Comparison of ENCODE assay signal across 8 cellular contexts in genomic region chr9:27572918-27573698, GRCh38. TPM values are rescaled to one million over a fixed set of nuclear protein-coding genes. Genes with fewer than 3 reads are reported as not detected.
A peak's percentile ranks its signal among the peaks of the same experiment; 100 is the strongest.
DNase-seq lines count a peak whose midpoint lies in the region; ATAC-seq and TF ChIP-seq lines count a peak whose summit lies in the region.

A gene with protein sequence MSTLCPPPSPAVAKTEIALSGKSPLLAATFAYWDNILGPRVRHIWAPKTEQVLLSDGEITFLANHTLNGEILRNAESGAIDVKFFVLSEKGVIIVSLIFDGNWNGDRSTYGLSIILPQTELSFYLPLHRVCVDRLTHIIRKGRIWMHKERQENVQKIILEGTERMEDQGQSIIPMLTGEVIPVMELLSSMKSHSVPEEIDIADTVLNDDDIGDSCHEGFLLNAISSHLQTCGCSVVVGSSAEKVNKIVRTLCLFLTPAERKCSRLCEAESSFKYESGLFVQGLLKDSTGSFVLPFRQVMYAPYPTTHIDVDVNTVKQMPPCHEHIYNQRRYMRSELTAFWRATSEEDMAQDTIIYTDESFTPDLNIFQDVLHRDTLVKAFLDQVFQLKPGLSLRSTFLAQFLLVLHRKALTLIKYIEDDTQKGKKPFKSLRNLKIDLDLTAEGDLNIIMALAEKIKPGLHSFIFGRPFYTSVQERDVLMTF (minus strand): TSS chr9:27573481. CDS start chr9:27567120, 6,361 bp downstream.

- H3K27me3 ChIP-seq in heart left ventricle (no peaks in the 10 kb centered on the region), aorta (ENCODE audit: control insufficient read depth in 1 of 2, insufficient read depth in 2 of 2, low read length in 1 of 2) (no peaks in the 10 kb centered on the region)

- H3K4me3 Mint-ChIP-seq in activated naive CD4-positive, alpha-beta T cell treated with anti-CD3 and anti-CD28 coated beads, Interleukin-2, amount 50 U/mL, for 24 hours, result peak within 1 kb of the TSS; percentile 93

- H3K4me3 ChIP-seq in heart left ventricle (peak within 1 kb of the TSS; percentile 29 to 92 (median 88)), aorta (ENCODE audit: low read length in 2 of 2) (peak within 1 kb of the TSS; percentile 76 to 91)

- peak within 1 kb of the TSS; percentile 100 for H3K27ac Mint-ChIP-seq in activated naive CD4-positive, alpha-beta T cell treated with anti-CD3 and anti-CD28 coated beads, Interleukin-2, amount 50 U/mL, for 24 hours

- H3K27me3 Mint-ChIP-seq in activated naive CD4-positive, alpha-beta T cell treated with anti-CD3 and anti-CD28 coated beads, Interleukin-2, amount 50 U/mL, for 24 hours, result no peaks in the 10 kb centered on the region

- H3K4me1 ChIP-seq in heart left ventricle (peaks cover 0 to 51% (median 16%) of the 10 kb centered on the region in 12 donors), aorta (ENCODE audit: control insufficient read depth in 1 of 2, insufficient read depth in 2 of 2, low read length in 2 of 2) (no peaks in the 10 kb centered on the region)

- ATAC-seq in GM19395 (IDR thresholded peaks at IDR 0.05; ENCODE audit: unreplicated experiment), result peak; percentile 63
- ATAC-seq in HG03520 (IDR thresholded peaks at IDR 0.05; ENCODE audit: unreplicated experiment), result peak; percentile 54
- ATAC-seq in heart left ventricle, result peak; percentile 66 to 97 (median 94)
- ATAC-seq in aorta (ENCODE audit: low FRiP score), result peak; percentile 97

- no peaks in the 10 kb centered on the region for H3K36me3 Mint-ChIP-seq in activated naive CD4-positive, alpha-beta T cell treated with anti-CD3 and anti-CD28 coated beads, Interleukin-2, amount 50 U/mL, for 24 hours

- peaks cover 3% of the 10 kb centered on the region for H3K9me3 Mint-ChIP-seq in activated naive CD4-positive, alpha-beta T cell treated with anti-CD3 and anti-CD28 coated beads, Interleukin-2, amount 50 U/mL, for 24 hours

- peak in 1 of 2 donors; percentile 78 for TF ChIP-seq POLR2A in heart left ventricle (IDR thresholded peaks at IDR 0.05)

- H3K9me3 ChIP-seq in heart left ventricle, result peaks cover 0 to 4% (median 0%) of the 10 kb centered on the region in 12 donors
- H3K9me3 ChIP-seq in aorta (ENCODE audit: control insufficient read depth, low read length), result peaks cover 2% of the 10 kb centered on the region

- peaks cover 47% of the 10 kb centered on the region for H3K4me1 Mint-ChIP-seq in activated naive CD4-positive, alpha-beta T cell treated with anti-CD3 and anti-CD28 coated beads, Interleukin-2, amount 50 U/mL, for 24 hours

- intact Hi-C loops in heart left ventricle (cut with DNase I) (no loop called here), aorta (cut with DNase I) (loop anchor here in 1 of 2 donors (10.0 kb wide), 1 partner anchor 618 kb away; the partner anchor contains the start of gene IFT74)

- H3K27ac ChIP-seq in heart left ventricle, result peak within 1 kb of the TSS; percentile 76 to 100 (median 95)
- peak within 1 kb of the TSS; percentile 81 to 91 for H3K27ac ChIP-seq in aorta (ENCODE audit: low read depth in 1 of 2, low read length in 2 of 2)

- TF ChIP-seq CTCF in heart left ventricle (IDR thresholded peaks at IDR 0.05), result peak in 2 of 12 donors; percentile 17 to 33

- H3K36me3 ChIP-seq in heart left ventricle (no peaks in the 10 kb centered on the region), aorta (ENCODE audit: control insufficient read depth in 1 of 2, insufficient read depth in 2 of 2, low read length in 1 of 2) (no peaks in the 10 kb centered on the region)

- peak; percentile 58 for DNase-seq in Caki2 (ENCODE audit: low read depth)
- DNase-seq in SHP77 treated with DMSO at 0.1 percent for 48 hours (lab: John Stamatoyannopoulos, UW), result peak; percentile 26
- peak; percentile 74 to 90 (median 82) for DNase-seq in heart left ventricle
- peak; percentile 95 for DNase-seq in retina
- peak; percentile 87 to 94 for DNase-seq in aorta

- 1% methylated on average over 13 to 73 of the region's 73 CpGs for WGBS in heart left ventricle, 4 donors
- 1% methylated on average over 51 to 73 of the region's 73 CpGs for WGBS in aorta, 2 donors

- in situ Hi-C loops in Caki2 (cut with HindIII; ENCODE audit: low pct_unique_long_range_greater_than_20kb, low sequenced_read_pairs), result no loop called here

RNA-seq across cellular contexts. Expression of the gene that starts here (rescaled TPM):
- total RNA-seq in Caki2 (2014; rRNA removed; shearing (Covaris generic); ENCODE audit: low replicate concordance), result 4.1 and 5.2 TPM in 2 replicates
- total RNA-seq in heart left ventricle (10 to 100 TPM in 8 of 9 donors, 1 to 10 TPM in 1; 9.6 to 27.2 (median 15.7) TPM), aorta (10 to 100 TPM; 23.2 to 26.7 TPM)
- polyA plus RNA-seq in heart left ventricle (1 to 10 TPM; 7.2 to 9.9 TPM), aorta (1 to 10 TPM; 5.5 to 9.6 TPM)

Comparison
In these comparisons a context has a peak if more than half of its experiments do, and no peak if none do; other contexts are left out.
1. Peak in every context shown above with its lines: DNase-seq, ATAC-seq, H3K4me3 ChIP-seq and H3K27ac ChIP-seq.
2. DNase-seq: peak in every context shown above with its lines; median percentile 95 in retina; 90 in aorta; 82 in heart left ventricle; 58 in Caki2; 26 in SHP77 treated with DMSO at 0.1 percent for 48 hours.